8 cellular contexts compared by ENCODE assay signal in the genomic region with DNA sequence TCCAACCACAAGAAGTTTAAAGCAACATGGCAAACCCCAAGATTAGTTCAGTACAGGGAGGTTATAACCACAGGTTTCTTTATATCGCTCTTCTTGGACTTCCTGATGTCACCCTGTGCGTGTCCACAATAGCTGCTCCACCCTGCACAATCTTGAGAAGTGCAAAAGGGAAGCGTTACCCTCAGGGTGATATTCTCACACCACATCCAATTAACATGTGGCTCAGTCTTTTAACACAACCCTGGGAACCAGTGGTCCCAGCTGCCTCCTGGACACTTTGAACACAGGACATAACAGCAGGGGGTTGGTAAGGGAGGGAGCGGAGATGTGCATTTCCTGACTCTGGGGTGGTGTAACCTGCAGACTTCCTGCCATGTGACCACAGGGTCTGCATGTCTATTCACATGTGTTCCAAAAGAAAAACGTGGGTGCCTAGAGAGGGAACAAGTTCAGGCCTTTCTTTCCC.
DNase-seq lines count a peak whose midpoint lies in the region; ATAC-seq and TF ChIP-seq lines count a peak whose summit lies in the region.

No MANE protein-coding gene starts in this region.

- H3K4me3 ChIP-seq in mesendoderm (ENCODE audit: low read length), result no peak overlapping the region

- no peaks in the 10 kb centered on the region for H3K79me1 ChIP-seq in mesendoderm (ENCODE audit: low read length)

- H3K56ac ChIP-seq in mesendoderm (ENCODE audit: low read length), result no peak overlapping the region

- no peak overlapping the region for H4K5ac ChIP-seq in mesendoderm (ENCODE audit: low read length)

- H3K23ac ChIP-seq in mesendoderm (ENCODE audit: low read length), result no peak overlapping the region

- H3K79me2 ChIP-seq in mesendoderm (ENCODE audit: control insufficient read depth, insufficient read depth, low read length), result no peaks in the 10 kb centered on the region

- H3K18ac ChIP-seq in mesendoderm (ENCODE audit: low read length), result no peak overlapping the region

- H3K27ac ChIP-seq in mesendoderm (ENCODE audit: low read depth, low read length), result no peak overlapping the region

- H3K27me3 ChIP-seq in mesendoderm (ENCODE audit: insufficient read depth, low read length, poor library complexity), result no peaks in the 10 kb centered on the region

- H4K8ac ChIP-seq in mesendoderm (ENCODE audit: low read depth, low read length), result no peak overlapping the region

- H2AK5ac ChIP-seq in mesendoderm (ENCODE audit: low read length), result no peak overlapping the region

- in situ Hi-C loops in GM13976 (cut with MboI; ENCODE audit: low sequenced_read_pairs, unreplicated experiment), result no loop called here

- peak; percentile 97 for ATAC-seq in GM21825 (IDR thresholded peaks at IDR 0.05; ENCODE audit: unreplicated experiment)

- no peak overlapping the region for H2BK15ac ChIP-seq in mesendoderm (replicated peaks; ENCODE audit: low read depth)

- H3K4me1 ChIP-seq in mesendoderm (ENCODE audit: control insufficient read depth, low read depth, low read length), result peaks cover 7% of the 10 kb centered on the region

- H3K4ac ChIP-seq in mesendoderm (ENCODE audit: low read depth, low read length), result no peak overlapping the region

- no peaks in the 10 kb centered on the region for H3K36me3 ChIP-seq in mesendoderm (ENCODE audit: control insufficient read depth, insufficient read depth, low read length)

- no peak overlapping the region for H2BK120ac ChIP-seq in mesendoderm (ENCODE audit: low read depth, low read length)

- no peak overlapping the region for H2BK5ac ChIP-seq in mesendoderm (ENCODE audit: low read length)

- WGBS in mesendoderm (ENCODE audit: extremely low coverage, insufficient coverage, low lambda C conversion rate), result no CpG with 5 or more reads among the region's 5 CpGs

- H3K4me2 ChIP-seq in mesendoderm (ENCODE audit: low read length), result no peak overlapping the region

- no peak for TF ChIP-seq CTCF in GM13976 (IDR thresholded peaks at IDR 0.05; ENCODE audit: borderline replicate concordance, control extremely low read depth, extremely low read depth, insufficient read depth, missing control alignments)

- DNase-seq in GM13976 (ENCODE audit: low spot score) (peak; percentile 51), NCI-H460 (ENCODE audit: extremely low read depth, low read depth) (peak; percentile 89), mesendoderm (peak; percentile 40), dedifferentiated amniotic fluid mesenchymal stem cell (ENCODE audit: extremely low spot score) (no peak), DMS53 (lab: John Stamatoyannopoulos, UW) (no peak), DMS 273 (lab: John Stamatoyannopoulos, UW; ENCODE audit: unreplicated experiment) (no peak)
- DNase-seq in activated T-cell treated with anti-CD3 and anti-CD28 coated beads, Interleukin-2, amount 50 U/mL, for 48 hours, result peak; percentile 61 to 67

- no peak overlapping the region for H3K9ac ChIP-seq in mesendoderm (ENCODE audit: low read length)

Comparison
In these comparisons a context has a peak if more than half of its experiments do, and no peak if none do; other contexts are left out.
1. DNase-seq: peak in GM13976 (single experiment), NCI-H460 (single experiment), activated T-cell treated with anti-CD3 and anti-CD28 coated beads, Interleukin-2, amount 50 U/mL, for 48 hours (2 of 2) and mesendoderm (single experiment); none in dedifferentiated amniotic fluid mesenchymal stem cell (single experiment), DMS53 (single experiment) and DMS 273 (single experiment).